Comparison of ENCODE assay signal across 29 cellular contexts in genomic region chr5:34626751-34627150, GRCh38.
"Had no signal": no experiment of that assay in that cellular context is flagged by ENCODE, and none has a peak within 500 bp of the region (broad histone marks: within the 10 kb centered on the region; RNA-seq: fewer than 3 reads in every experiment).

No MANE protein-coding gene starts in this region.

- H3K4me2 ChIP-seq: PC-9 had no signal

- H3K36me3 ChIP-seq: adrenal gland, breast epithelium had no signal

- DNase-seq: activated B cell treated with CpG ODN at 0.5 μM for 24 hours; activated CD4-positive, alpha-beta memory T cell treated with anti-CD3 and anti-CD28 coated beads for 36 hours; activated CD4-positive, alpha-beta T cell treated with anti-CD3 and anti-CD28 coated beads for 4 hours; activated CD4-positive, alpha-beta T cell treated with anti-CD3 and anti-CD28 coated beads, Interleukin-2, amount 50 U/mL, for 1 hour; activated CD4-positive, CD25-positive, alpha-beta regulatory T cell treated with anti-CD3 and anti-CD28 coated beads, Interleukin-2, amount 50 U/mL, for 72 hours; activated CD8-positive, alpha-beta memory T cell treated with anti-CD3 and anti-CD28 coated beads, Interleukin-2, amount 50 U/mL, for 4 hours; activated gamma-delta T cell treated with Interleukin-2 at 50 U/mL for 16 hours; activated naive CD4-positive, alpha-beta T cell treated with anti-CD3 and anti-CD28 coated beads for 36 hours; activated T-cell treated with anti-CD3 and anti-CD28 coated beads for 4 hours; activated T-cell treated with anti-CD3 and anti-CD28 coated beads, Interleukin-2, amount 50 U/mL, for 4 hours; adrenal gland; anterior cingulate cortex; NCI-H1092 treated with DMSO at 0.1 percent for 48 hours; NCI-H1417 treated with DMSO at 0.1 percent for 48 hours; NCI-H187 treated with DMSO at 0.1 percent for 48 hours; NCI-H2081; NCI-H446 treated with DMSO at 0.1 percent for 48 hours; NCI-H524 treated with DMSO at 0.1 percent for 48 hours; PC-9; SIG-M5; SW 1271; T-helper 1 cell; T-helper 2 cell; T-helper 9 cell had no signal

- H3K27me3 ChIP-seq: adrenal gland, breast epithelium had no signal

- H3K9me3 ChIP-seq: adrenal gland, breast epithelium had no signal

- ATAC-seq: activated T-cell treated with anti-CD3 and anti-CD28 coated beads, Interleukin-2, amount 50 U/mL, for 4 hours; K562; Right ventricle myocardium inferior had no signal

- H3K4me3 ChIP-seq: adrenal gland, breast epithelium, K562, PC-9 had no signal

- H2AFZ ChIP-seq: PC-9 had no signal

- H3K4me1 ChIP-seq: adrenal gland, breast epithelium had no signal

- H3K27ac ChIP-seq: adrenal gland, breast epithelium, PC-9, RWPE1, VCaP had no signal
